ENCODE assay signal across 8 cellular contexts in genomic region chr1:157163273-157164127, GRCh38. TPM values are rescaled to one million over a fixed set of nuclear protein-coding genes. Genes with fewer than 3 reads are reported as not detected.
A peak's percentile ranks its signal among the peaks of the same experiment; 100 is the strongest.
DNase-seq lines count a peak whose midpoint lies in the region; ATAC-seq and TF ChIP-seq lines count a peak whose summit lies in the region.

No MANE protein-coding gene starts in this region.

- peaks cover 12% of the 10 kb centered on the region for H3K27me3 Mint-ChIP-seq in CD4-positive, alpha-beta T cell
- peaks cover 2% of the 10 kb centered on the region for H3K27me3 Mint-ChIP-seq in activated CD8-positive, alpha-beta T cell treated with anti-CD3 and anti-CD28 coated beads for 36 hours
- peaks cover 23 to 68% of the 10 kb centered on the region in 2 donors for H3K27me3 Mint-ChIP-seq in effector memory CD8-positive, alpha-beta T cell

- H3K27me3 ChIP-seq in CD4-positive, alpha-beta T cell (ENCODE audit: control insufficient read depth, insufficient read depth, low read length): no peaks in the 10 kb centered on the region

- no peak overlapping the region for H3K27ac Mint-ChIP-seq in CD4-positive, alpha-beta T cell
- H3K27ac Mint-ChIP-seq in activated CD8-positive, alpha-beta T cell treated with anti-CD3 and anti-CD28 coated beads for 36 hours: no peak overlapping the region
- H3K27ac Mint-ChIP-seq in effector memory CD8-positive, alpha-beta T cell: peak overlapping the region in 1 of 2 donors; percentile 11

- no peak overlapping the region for H3K4me3 ChIP-seq in HFF-Myc (replicated peaks; ENCODE audit: low read depth, low read length)

- no peak overlapping the region for H3K4me3 Mint-ChIP-seq in CD4-positive, alpha-beta T cell
- no peak overlapping the region for H3K4me3 Mint-ChIP-seq in activated CD8-positive, alpha-beta T cell treated with anti-CD3 and anti-CD28 coated beads for 36 hours
- H3K4me3 Mint-ChIP-seq in effector memory CD8-positive, alpha-beta T cell: peak overlapping the region in 1 of 2 donors; percentile 47

- H3K9me3 ChIP-seq in CD4-positive, alpha-beta T cell (ENCODE audit: control insufficient read depth, low read length): no peaks in the 10 kb centered on the region

- H3K9me3 Mint-ChIP-seq in CD4-positive, alpha-beta T cell: no peaks in the 10 kb centered on the region
- no peaks in the 10 kb centered on the region for H3K9me3 Mint-ChIP-seq in activated CD8-positive, alpha-beta T cell treated with anti-CD3 and anti-CD28 coated beads for 36 hours
- no peaks in the 10 kb centered on the region for H3K9me3 Mint-ChIP-seq in effector memory CD8-positive, alpha-beta T cell

- POLR2A ChIA-PET in CD4-positive, alpha-beta T cell (lab: Charles Lee): no interaction called here
- POLR2A ChIA-PET in activated CD8-positive, alpha-beta T cell treated with anti-CD3 and anti-CD28 coated beads for 36 hours (lab: Charles Lee): interaction anchor here (0.6 kb wide), 1 partner anchor 25 kb away, joined by 3 read pairs; the partner anchor contains the start of gene ETV3

- H3K27ac ChIP-seq in CD4-positive, alpha-beta T cell (ENCODE audit: low read depth, low read length): no peak overlapping the region

- peak; percentile 77 for ATAC-seq in CD4-positive, alpha-beta T cell (ENCODE audit: poor library complexity)
- peak; percentile 85 for ATAC-seq in activated CD8-positive, alpha-beta T cell treated with anti-CD3 and anti-CD28 coated beads for 36 hours
- peak; percentile 66 for ATAC-seq in effector memory CD8-positive, alpha-beta T cell (replicated peaks)
- ATAC-seq in GM18511 (IDR thresholded peaks at IDR 0.05; ENCODE audit: unreplicated experiment): no peak

- no peaks in the 10 kb centered on the region for H3K36me3 Mint-ChIP-seq in CD4-positive, alpha-beta T cell (ENCODE audit: low read depth)
- H3K36me3 Mint-ChIP-seq in activated CD8-positive, alpha-beta T cell treated with anti-CD3 and anti-CD28 coated beads for 36 hours (ENCODE audit: low read depth): no peaks in the 10 kb centered on the region
- no peaks in the 10 kb centered on the region for H3K36me3 Mint-ChIP-seq in effector memory CD8-positive, alpha-beta T cell (ENCODE audit: insufficient read depth)

- CTCF ChIA-PET in CD4-positive, alpha-beta T cell (lab: Charles Lee): interaction anchor here (2.0 kb wide), 1 partner anchor 74 kb away, joined by 7 read pairs; no protein-coding TSS in a partner anchor
- CTCF ChIA-PET in activated CD8-positive, alpha-beta T cell treated with anti-CD3 and anti-CD28 coated beads for 36 hours (lab: Charles Lee): interaction anchor here (0.6 to 2.0 kb wide), 5 partner anchors 9 to 74 kb away, joined by 3 to 11 read pairs (median 3); no protein-coding TSS in a partner anchor

- H3K4me1 Mint-ChIP-seq in CD4-positive, alpha-beta T cell (ENCODE audit: low read depth): peaks cover 5% of the 10 kb centered on the region
- H3K4me1 Mint-ChIP-seq in activated CD8-positive, alpha-beta T cell treated with anti-CD3 and anti-CD28 coated beads for 36 hours (ENCODE audit: low read depth): no peaks in the 10 kb centered on the region
- H3K4me1 Mint-ChIP-seq in effector memory CD8-positive, alpha-beta T cell (ENCODE audit: low read depth in 2 of 2): peaks cover 6 to 7% of the 10 kb centered on the region in 2 donors

- intact Hi-C loops in CD4-positive, alpha-beta T cell (cut with DNase I, micrococcal nuclease): loop anchor here in 1 of 2 experiments (5.0 kb wide), 1 partner anchor 324 kb away; no protein-coding TSS in a partner anchor
- intact Hi-C loops in activated CD8-positive, alpha-beta T cell treated with anti-CD3 and anti-CD28 coated beads for 36 hours (cut with micrococcal nuclease): no loop called here

- peak; percentile 92 for TF ChIP-seq CTCF in CD4-positive, alpha-beta T cell (IDR thresholded peaks at IDR 0.05)
- TF ChIP-seq CTCF in HFF-Myc (IDR thresholded peaks at IDR 0.05; ENCODE audit: low read depth, low read length, missing control alignments): peak; percentile 97
- peak; percentile 91 for TF ChIP-seq CTCF in activated CD8-positive, alpha-beta T cell treated with anti-CD3 and anti-CD28 coated beads for 36 hours (IDR thresholded peaks at IDR 0.05)

- DNase-seq in CD4-positive, alpha-beta T cell: peak; percentile 52 to 78 (median 67)
- no peak for DNase-seq in HFF-Myc (ENCODE audit: extremely low read depth, low read depth)
- peak; percentile 11 for DNase-seq in NCI-H748 treated with DMSO at 0.1 percent for 48 hours (lab: John Stamatoyannopoulos, UW)
- peak; percentile 82 for DNase-seq in activated CD8-positive, alpha-beta T cell treated with anti-CD3 and anti-CD28 coated beads for 36 hours
- peak; percentile 70 to 83 (median 71) for DNase-seq in effector memory CD8-positive, alpha-beta T cell
- DNase-seq in midbrain (lab: John Stamatoyannopoulos, UW): peak; percentile 39
- peak; percentile 29 to 48 for DNase-seq in stimulated activated CD8-positive, alpha-beta memory T cell treated with anti-CD3 and anti-CD28 coated beads, Interleukin-4, amount 100 ng/mL, for 4 hours (ENCODE audit: low read depth in 2 of 2, low spot score in 1 of 2)

RNA-seq across cellular contexts. Expression of gene ETV3, which starts 25.3 kb away (rescaled TPM):
- total RNA-seq in CD4-positive, alpha-beta T cell: 100 to 1,000 TPM; 115 to 117 TPM
- 10 to 100 TPM; 47.7 to 47.9 TPM for total RNA-seq in activated CD8-positive, alpha-beta T cell treated with anti-CD3 and anti-CD28 coated beads for 36 hours
